ENCODE assay signal across 1 cellular context in genomic region chr12:123457980-123458779, GRCh38.
TF ChIP-seq lines count a peak whose summit lies in the region.

Gene SNRNP35 (plus strand): TSS chr12:123458139. CDS start chr12:123465541, 7,402 bp downstream.

TF ChIP-seq in K562, 482 proteins besides CTCF, POLR2A, EP300 and RAD21 (continued from another document and continues in another):
- TF ChIP-seq NCOA2 (IDR thresholded peaks at IDR 0.05; ENCODE audit: partially characterized antibody in 2 of 2) (no peak), NEUROD1 (IDR thresholded peaks at IDR 0.05; ENCODE audit: borderline replicate concordance, low read depth, low read length, partially characterized antibody) (no peak), MYC (IDR thresholded peaks at IDR 0.05; ENCODE audit: low read depth, low read length) (peak; percentile 81), MYC (CRISPR knock-in tag; IDR thresholded peaks at IDR 0.05; ENCODE audit: borderline replicate concordance, low read depth) (peak; percentile 67; the same call in 1 of the 2 replicates), ZNF24 (IDR thresholded peaks at IDR 0.05) (no peak), NR1H2 (CRISPR knock-in tag; IDR thresholded peaks at IDR 0.05) (no peak), IRF9 (tag; IDR thresholded peaks at IDR 0.05) (no peak), PTBP1 (IDR thresholded peaks at IDR 0.05; ENCODE audit: low read depth, low read length) (no peak), ESRRB (CRISPR knock-in tag; IDR thresholded peaks at IDR 0.05; ENCODE audit: borderline replicate concordance) (no peak), TAF1 (IDR thresholded peaks at IDR 0.05; ENCODE audit: control insufficient read depth, extremely low read depth, insufficient read depth, low read length, severe bottlenecking) (peak; percentile 89), CHD2 (IDR thresholded peaks at IDR 0.05; ENCODE audit: low read depth, low read length) (no peak), SMAD4 (CRISPR knock-in tag; conservative IDR thresholded peaks at IDR 0.05) (peak; percentile 87), FIP1L1 (IDR thresholded peaks at IDR 0.05; ENCODE audit: low read depth, low read length, poor library complexity, severe bottlenecking) (peak; percentile 91), GATAD2B (IDR thresholded peaks at IDR 0.05; ENCODE audit: borderline replicate concordance) (0 out of 2 replicates have a peak, but pooled peaks have one; percentile 32), BCL6 (CRISPR knock-in tag; IDR thresholded peaks at IDR 0.05) (no peak), ZNF507 (tag; conservative IDR thresholded peaks at IDR 0.05) (no peak), MEF2D (tag; conservative IDR thresholded peaks at IDR 0.05; ENCODE audit: low read depth) (0 out of 2 replicates have a peak, but pooled peaks have one; percentile 26), ZNF445 (CRISPR knock-in tag; IDR thresholded peaks at IDR 0.05; ENCODE audit: low read depth) (no peak), POLR2G (IDR thresholded peaks at IDR 0.05; ENCODE audit: low read depth, low read length) (peak; percentile 93), VEZF1 (CRISPR knock-in tag; IDR thresholded peaks at IDR 0.05) (peak; percentile 47), BRD9 (IDR thresholded peaks at IDR 0.05; ENCODE audit: low read depth, partially characterized antibody) (peak; percentile 21), RBM39 (optimal IDR thresholded peaks at IDR 0.05; ENCODE audit: low read depth, low read length) (no peak), ETV5 (CRISPR knock-in tag; IDR thresholded peaks at IDR 0.05; ENCODE audit: low read depth) (peak; percentile 85), TFE3 (CRISPR knock-in tag; IDR thresholded peaks at IDR 0.05) (no peak), KLF16 (IDR thresholded peaks at IDR 0.05) (no peak), ZSCAN32 (CRISPR knock-in tag; IDR thresholded peaks at IDR 0.05) (no peak), TCF7 (IDR thresholded peaks at IDR 0.05; ENCODE audit: borderline replicate concordance) (no peak), CBFA2T2 (conservative IDR thresholded peaks at IDR 0.05) (no peak), PYGO2 (tag; IDR thresholded peaks at IDR 0.05) (no peak), CBX2 (IDR thresholded peaks at IDR 0.05; ENCODE audit: insufficient read depth, low read length, poor library complexity, severe bottlenecking) (no peak), GATA2 (CRISPR knock-in tag; IDR thresholded peaks at IDR 0.05) (no peak), RAD51 (IDR thresholded peaks at IDR 0.05; ENCODE audit: borderline replicate concordance, low read depth) (no peak), HNRNPH1 (optimal IDR thresholded peaks at IDR 0.05; ENCODE audit: low read depth, low read length) (no peak), GTF2E2 (tag; IDR thresholded peaks at IDR 0.05) (peak; percentile 93), ZNF280B (CRISPR knock-in tag; IDR thresholded peaks at IDR 0.05) (no peak), HES1 (IDR thresholded peaks at IDR 0.05; ENCODE audit: low read depth) (no peak), ZNF584 (CRISPR knock-in tag; IDR thresholded peaks at IDR 0.05; ENCODE audit: low read depth) (no peak), BMI1 (IDR thresholded peaks at IDR 0.05; ENCODE audit: low read length) (no peak), ZNF224 (CRISPR knock-in tag; IDR thresholded peaks at IDR 0.05) (no peak; the same call in 1 of the 2 replicates), GATAD2A (IDR thresholded peaks at IDR 0.05) (peak; percentile 56; the same call in 1 of the 2 replicates), KDM2B (CRISPR knock-in tag; IDR thresholded peaks at IDR 0.05) (no peak), ZNF133 (CRISPR knock-in tag; IDR thresholded peaks at IDR 0.05) (no peak), FOXK2 (conservative IDR thresholded peaks at IDR 0.05 in 1 of 2, IDR thresholded peaks at IDR 0.05 in 1 of 2; ENCODE audit: low read depth in 2 of 2) (peak in 1 of 2 experiments; percentile 57; a peak in 3 of 4 replicates), SRSF9 (IDR thresholded peaks at IDR 0.05; ENCODE audit: borderline replicate concordance, low read depth, low read length) (no peak)
- TF ChIP-seq, protein P1, sequence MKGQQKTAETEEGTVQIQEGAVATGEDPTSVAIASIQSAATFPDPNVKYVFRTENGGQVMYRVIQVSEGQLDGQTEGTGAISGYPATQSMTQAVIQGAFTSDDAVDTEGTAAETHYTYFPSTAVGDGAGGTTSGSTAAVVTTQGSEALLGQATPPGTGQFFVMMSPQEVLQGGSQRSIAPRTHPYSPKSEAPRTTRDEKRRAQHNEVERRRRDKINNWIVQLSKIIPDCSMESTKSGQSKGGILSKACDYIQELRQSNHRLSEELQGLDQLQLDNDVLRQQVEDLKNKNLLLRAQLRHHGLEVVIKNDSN (CRISPR knock-in tag; IDR thresholded peaks at IDR 0.05), result 0 out of 2 replicates have a peak, but pooled peaks have one; percentile 30
- TF ChIP-seq, protein P2, sequence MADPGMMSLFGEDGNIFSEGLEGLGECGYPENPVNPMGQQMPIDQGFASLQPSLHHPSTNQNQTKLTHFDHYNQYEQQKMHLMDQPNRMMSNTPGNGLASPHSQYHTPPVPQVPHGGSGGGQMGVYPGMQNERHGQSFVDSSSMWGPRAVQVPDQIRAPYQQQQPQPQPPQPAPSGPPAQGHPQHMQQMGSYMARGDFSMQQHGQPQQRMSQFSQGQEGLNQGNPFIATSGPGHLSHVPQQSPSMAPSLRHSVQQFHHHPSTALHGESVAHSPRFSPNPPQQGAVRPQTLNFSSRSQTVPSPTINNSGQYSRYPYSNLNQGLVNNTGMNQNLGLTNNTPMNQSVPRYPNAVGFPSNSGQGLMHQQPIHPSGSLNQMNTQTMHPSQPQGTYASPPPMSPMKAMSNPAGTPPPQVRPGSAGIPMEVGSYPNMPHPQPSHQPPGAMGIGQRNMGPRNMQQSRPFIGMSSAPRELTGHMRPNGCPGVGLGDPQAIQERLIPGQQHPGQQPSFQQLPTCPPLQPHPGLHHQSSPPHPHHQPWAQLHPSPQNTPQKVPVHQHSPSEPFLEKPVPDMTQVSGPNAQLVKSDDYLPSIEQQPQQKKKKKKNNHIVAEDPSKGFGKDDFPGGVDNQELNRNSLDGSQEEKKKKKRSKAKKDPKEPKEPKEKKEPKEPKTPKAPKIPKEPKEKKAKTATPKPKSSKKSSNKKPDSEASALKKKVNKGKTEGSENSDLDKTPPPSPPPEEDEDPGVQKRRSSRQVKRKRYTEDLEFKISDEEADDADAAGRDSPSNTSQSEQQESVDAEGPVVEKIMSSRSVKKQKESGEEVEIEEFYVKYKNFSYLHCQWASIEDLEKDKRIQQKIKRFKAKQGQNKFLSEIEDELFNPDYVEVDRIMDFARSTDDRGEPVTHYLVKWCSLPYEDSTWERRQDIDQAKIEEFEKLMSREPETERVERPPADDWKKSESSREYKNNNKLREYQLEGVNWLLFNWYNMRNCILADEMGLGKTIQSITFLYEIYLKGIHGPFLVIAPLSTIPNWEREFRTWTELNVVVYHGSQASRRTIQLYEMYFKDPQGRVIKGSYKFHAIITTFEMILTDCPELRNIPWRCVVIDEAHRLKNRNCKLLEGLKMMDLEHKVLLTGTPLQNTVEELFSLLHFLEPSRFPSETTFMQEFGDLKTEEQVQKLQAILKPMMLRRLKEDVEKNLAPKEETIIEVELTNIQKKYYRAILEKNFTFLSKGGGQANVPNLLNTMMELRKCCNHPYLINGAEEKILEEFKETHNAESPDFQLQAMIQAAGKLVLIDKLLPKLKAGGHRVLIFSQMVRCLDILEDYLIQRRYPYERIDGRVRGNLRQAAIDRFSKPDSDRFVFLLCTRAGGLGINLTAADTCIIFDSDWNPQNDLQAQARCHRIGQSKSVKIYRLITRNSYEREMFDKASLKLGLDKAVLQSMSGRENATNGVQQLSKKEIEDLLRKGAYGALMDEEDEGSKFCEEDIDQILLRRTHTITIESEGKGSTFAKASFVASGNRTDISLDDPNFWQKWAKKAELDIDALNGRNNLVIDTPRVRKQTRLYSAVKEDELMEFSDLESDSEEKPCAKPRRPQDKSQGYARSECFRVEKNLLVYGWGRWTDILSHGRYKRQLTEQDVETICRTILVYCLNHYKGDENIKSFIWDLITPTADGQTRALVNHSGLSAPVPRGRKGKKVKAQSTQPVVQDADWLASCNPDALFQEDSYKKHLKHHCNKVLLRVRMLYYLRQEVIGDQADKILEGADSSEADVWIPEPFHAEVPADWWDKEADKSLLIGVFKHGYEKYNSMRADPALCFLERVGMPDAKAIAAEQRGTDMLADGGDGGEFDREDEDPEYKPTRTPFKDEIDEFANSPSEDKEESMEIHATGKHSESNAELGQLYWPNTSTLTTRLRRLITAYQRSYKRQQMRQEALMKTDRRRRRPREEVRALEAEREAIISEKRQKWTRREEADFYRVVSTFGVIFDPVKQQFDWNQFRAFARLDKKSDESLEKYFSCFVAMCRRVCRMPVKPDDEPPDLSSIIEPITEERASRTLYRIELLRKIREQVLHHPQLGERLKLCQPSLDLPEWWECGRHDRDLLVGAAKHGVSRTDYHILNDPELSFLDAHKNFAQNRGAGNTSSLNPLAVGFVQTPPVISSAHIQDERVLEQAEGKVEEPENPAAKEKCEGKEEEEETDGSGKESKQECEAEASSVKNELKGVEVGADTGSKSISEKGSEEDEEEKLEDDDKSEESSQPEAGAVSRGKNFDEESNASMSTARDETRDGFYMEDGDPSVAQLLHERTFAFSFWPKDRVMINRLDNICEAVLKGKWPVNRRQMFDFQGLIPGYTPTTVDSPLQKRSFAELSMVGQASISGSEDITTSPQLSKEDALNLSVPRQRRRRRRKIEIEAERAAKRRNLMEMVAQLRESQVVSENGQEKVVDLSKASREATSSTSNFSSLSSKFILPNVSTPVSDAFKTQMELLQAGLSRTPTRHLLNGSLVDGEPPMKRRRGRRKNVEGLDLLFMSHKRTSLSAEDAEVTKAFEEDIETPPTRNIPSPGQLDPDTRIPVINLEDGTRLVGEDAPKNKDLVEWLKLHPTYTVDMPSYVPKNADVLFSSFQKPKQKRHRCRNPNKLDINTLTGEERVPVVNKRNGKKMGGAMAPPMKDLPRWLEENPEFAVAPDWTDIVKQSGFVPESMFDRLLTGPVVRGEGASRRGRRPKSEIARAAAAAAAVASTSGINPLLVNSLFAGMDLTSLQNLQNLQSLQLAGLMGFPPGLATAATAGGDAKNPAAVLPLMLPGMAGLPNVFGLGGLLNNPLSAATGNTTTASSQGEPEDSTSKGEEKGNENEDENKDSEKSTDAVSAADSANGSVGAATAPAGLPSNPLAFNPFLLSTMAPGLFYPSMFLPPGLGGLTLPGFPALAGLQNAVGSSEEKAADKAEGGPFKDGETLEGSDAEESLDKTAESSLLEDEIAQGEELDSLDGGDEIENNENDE (IDR thresholded peaks at IDR 0.05; ENCODE audit: low read depth, low read length), result no peak
- TF ChIP-seq, protein P3, sequence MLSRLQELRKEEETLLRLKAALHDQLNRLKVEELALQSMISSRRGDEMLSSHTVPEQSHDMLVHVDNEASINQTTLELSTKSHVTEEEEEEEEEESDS (CRISPR knock-in tag; IDR thresholded peaks at IDR 0.05), result no peak
- TF ChIP-seq, protein P4, sequence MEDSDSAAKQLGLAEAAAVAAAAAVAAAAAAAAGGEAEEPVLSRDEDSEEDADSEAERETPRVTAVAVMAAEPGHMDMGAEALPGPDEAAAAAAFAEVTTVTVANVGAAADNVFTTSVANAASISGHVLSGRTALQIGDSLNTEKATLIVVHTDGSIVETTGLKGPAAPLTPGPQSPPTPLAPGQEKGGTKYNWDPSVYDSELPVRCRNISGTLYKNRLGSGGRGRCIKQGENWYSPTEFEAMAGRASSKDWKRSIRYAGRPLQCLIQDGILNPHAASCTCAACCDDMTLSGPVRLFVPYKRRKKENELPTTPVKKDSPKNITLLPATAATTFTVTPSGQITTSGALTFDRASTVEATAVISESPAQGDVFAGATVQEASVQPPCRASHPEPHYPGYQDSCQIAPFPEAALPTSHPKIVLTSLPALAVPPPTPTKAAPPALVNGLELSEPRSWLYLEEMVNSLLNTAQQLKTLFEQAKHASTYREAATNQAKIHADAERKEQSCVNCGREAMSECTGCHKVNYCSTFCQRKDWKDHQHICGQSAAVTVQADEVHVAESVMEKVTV (CRISPR knock-in tag; IDR thresholded peaks at IDR 0.05), result no peak
